Comparison of ENCODE assay signal across 30 cellular contexts in the genomic region with DNA sequence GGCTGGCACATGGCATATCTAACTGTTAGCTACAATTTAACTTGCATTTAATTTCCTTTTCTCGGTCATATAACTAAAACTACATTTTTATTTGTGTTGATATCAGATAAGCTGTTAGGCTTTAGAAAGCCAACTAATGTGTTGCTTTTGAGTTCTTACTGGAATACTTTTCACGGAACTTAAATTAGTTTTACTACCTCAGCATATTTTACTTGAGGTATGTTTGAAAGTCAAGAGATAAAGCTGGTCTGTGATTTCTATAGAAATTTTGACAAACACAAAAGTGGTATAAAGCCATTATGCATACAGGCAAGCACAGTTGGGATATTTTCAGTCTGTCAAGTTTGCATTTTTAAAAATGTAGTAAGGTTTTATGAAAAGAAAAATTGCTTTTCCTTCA.
"Had no signal": no experiment of that assay in that cellular context is flagged by ENCODE, and none has a peak within 500 bp of the region (broad histone marks: within the 10 kb centered on the region; RNA-seq: fewer than 3 reads in every experiment).

No MANE protein-coding gene starts in this region.

- H3K4me3 Mint-ChIP-seq: natural killer cell; nephron; neural progenitor cell; stimulated activated effector memory CD8-positive, alpha-beta T cell treated with anti-CD3 and anti-CD28 coated beads, Interleukin-12 subunit alpha, Interleukin-12 subunit beta, amount 100 ng/mL, for 72 hours; stimulated activated naive B cell treated with anti-CD40 and anti-IgM and Interleukin-4, amounts not matched to agents 10 μg/mL and 1 μg/mL and 100 μg/mL, for 72 hours; stimulated activated naive CD8-positive, alpha-beta T cell treated with anti-CD3 and anti-CD28 coated beads, Interleukin-15, Interleukin-2, amounts not matched to agents 100 ng/mL and 50 ng/mL, for 24 hours had no signal

- H3K27me3 ChIP-seq: neural progenitor cell, ovary, spleen, stomach, thyroid gland, tibial nerve, upper lobe of left lung, vagina had no signal

- H3K4me2 ChIP-seq: neural progenitor cell, smooth muscle cell had no signal

- DNase-seq: natural killer cell; occipital lobe; ovary; posterior cingulate gyrus; psoas muscle; right cardiac atrium; spleen; stimulated activated CD4-positive, alpha-beta T cell treated with anti-CD3 and anti-CD28 coated beads, Interleukin-12 subunit alpha, Interleukin-12 subunit beta, amount 100 ng/mL, for 4 hours; stimulated activated CD4-positive, alpha-beta T cell treated with anti-CD3 and anti-CD28 coated beads, Interleukin-2, amount 100 ng/mL, for 24 hours; stimulated activated CD4-positive, alpha-beta T cell treated with anti-CD3 and anti-CD28 coated beads, Interleukin-2, amount 100 ng/mL, for 48 hours; stimulated activated CD4-positive, alpha-beta T cell treated with anti-CD3 and anti-CD28 coated beads, Interleukin-4, amount 100 ng/mL, for 24 hours; stimulated activated naive B cell treated with anti-CD40 and anti-IgM and Interleukin-4, amounts not matched to agents 10 μg/mL and 1 μg/mL and 100 μg/mL, for 72 hours; stimulated activated naive CD4-positive, alpha-beta T cell treated with Interleukin-2 at 50 U/mL for 16 hours; stomach; thyroid gland; trophoblast cell; upper lobe of left lung had no signal

- FAIRE-seq: urothelium cell line had no signal

- H3K4me1 Mint-ChIP-seq: natural killer cell; nephron; stimulated activated effector memory CD8-positive, alpha-beta T cell treated with anti-CD3 and anti-CD28 coated beads, Interleukin-12 subunit alpha, Interleukin-12 subunit beta, amount 100 ng/mL, for 72 hours had no signal

- H2AFZ ChIP-seq: neural progenitor cell, parathyroid adenoma had no signal

- H3K4me3 ChIP-seq: neural progenitor cell, ovary, psoas muscle, skin epidermis, smooth muscle cell, spleen, stomach, thoracic aorta, thyroid gland, tibial nerve, upper lobe of left lung, vagina had no signal

- H3K4me1 ChIP-seq: parathyroid adenoma, psoas muscle, stomach, thyroid gland, tibial nerve, upper lobe of left lung, vagina had no signal

- H3K27ac Mint-ChIP-seq: natural killer cell; nephron; neural progenitor cell; progenitor cell of endocrine pancreas; stimulated activated effector memory CD8-positive, alpha-beta T cell treated with anti-CD3 and anti-CD28 coated beads, Interleukin-12 subunit alpha, Interleukin-12 subunit beta, amount 100 ng/mL, for 72 hours; stimulated activated naive B cell treated with anti-CD40 and anti-IgM and Interleukin-4, amounts not matched to agents 10 μg/mL and 1 μg/mL and 100 μg/mL, for 72 hours; stimulated activated naive CD8-positive, alpha-beta T cell treated with anti-CD3 and anti-CD28 coated beads, Interleukin-15, Interleukin-2, amounts not matched to agents 100 ng/mL and 50 ng/mL, for 24 hours had no signal

- ATAC-seq: natural killer cell; psoas muscle; right cardiac atrium; sciatic nerve; stimulated activated effector memory CD8-positive, alpha-beta T cell treated with anti-CD3 and anti-CD28 coated beads, Interleukin-12 subunit alpha, Interleukin-12 subunit beta, amount 100 ng/mL, for 72 hours; stimulated activated naive B cell treated with anti-CD40 and anti-IgM and Interleukin-4, amounts not matched to agents 10 μg/mL and 1 μg/mL and 100 μg/mL, for 72 hours had no signal

- H3K27me3 Mint-ChIP-seq: progenitor cell of endocrine pancreas; stimulated activated naive B cell treated with anti-CD40 and anti-IgM and Interleukin-4, amounts not matched to agents 10 μg/mL and 1 μg/mL and 100 μg/mL, for 72 hours; stimulated activated naive CD8-positive, alpha-beta T cell treated with anti-CD3 and anti-CD28 coated beads, Interleukin-15, Interleukin-2, amounts not matched to agents 100 ng/mL and 50 ng/mL, for 24 hours had no signal

- H3K27ac ChIP-seq: neural progenitor cell, ovary, parathyroid adenoma, psoas muscle, skin epidermis, spleen, stomach, thoracic aorta, thyroid gland, tibial nerve, upper lobe of left lung, vagina had no signal

- H3K36me3 ChIP-seq: neural progenitor cell, ovary, spleen, stomach, thoracic aorta, thyroid gland, tibial nerve, upper lobe of left lung, vagina had no signal

- H3K9me3 ChIP-seq: ovary, psoas muscle, spleen, stomach, thoracic aorta, thyroid gland, tibial nerve, upper lobe of left lung, vagina had no signal

- H3K36me3 Mint-ChIP-seq: natural killer cell; neural progenitor cell; stimulated activated effector memory CD8-positive, alpha-beta T cell treated with anti-CD3 and anti-CD28 coated beads, Interleukin-12 subunit alpha, Interleukin-12 subunit beta, amount 100 ng/mL, for 72 hours; stimulated activated naive B cell treated with anti-CD40 and anti-IgM and Interleukin-4, amounts not matched to agents 10 μg/mL and 1 μg/mL and 100 μg/mL, for 72 hours had no signal

- H3K79me2 ChIP-seq: parathyroid adenoma had no signal

- H3K9ac ChIP-seq: neural progenitor cell, parathyroid adenoma had no signal

- H3K9me3 Mint-ChIP-seq: nephron; neural progenitor cell; stimulated activated naive CD8-positive, alpha-beta T cell treated with anti-CD3 and anti-CD28 coated beads, Interleukin-15, Interleukin-2, amounts not matched to agents 100 ng/mL and 50 ng/mL, for 24 hours had no signal
